In genomic region chr7:12244129-12244528, GRCh38 we compare ENCODE assay signal across 7 cellular contexts. TPM values are rescaled to one million over a fixed set of nuclear protein-coding genes. Genes with fewer than 3 reads are reported as not detected.
DNase-seq lines count a peak whose midpoint lies in the region; ATAC-seq and TF ChIP-seq lines count a peak whose summit lies in the region.

No MANE protein-coding gene starts in this region.

- in situ Hi-C loops in GM13977 (cut with MboI; ENCODE audit: low pct_unique_long_range_greater_than_20kb, low sequenced_read_pairs, unreplicated experiment), result no loop called here

- H3K27ac Mint-ChIP-seq in chondrocyte (ENCODE audit: unreplicated experiment), result no peak overlapping the region

- no peak overlapping the region for H2AFZ ChIP-seq in trophoblast cell (ENCODE audit: insufficient read depth, low read length, poor library complexity)

- H3K9ac ChIP-seq in trophoblast cell (ENCODE audit: low read length), result no peak overlapping the region

- 100% methylated on average over 1 of the region's 3 CpGs for WGBS in trophoblast cell (ENCODE audit: extremely low coverage, insufficient coverage, insufficient read length)
- 79% methylated on average over 3 of the region's 3 CpGs for WGBS in esophagus muscularis mucosa

- H4K8ac ChIP-seq in trophoblast cell (ENCODE audit: low read depth, low read length), result no peak overlapping the region

- no peaks in the 10 kb centered on the region for H3K27me3 ChIP-seq in trophoblast cell (ENCODE audit: insufficient read depth, low read length)
- H3K27me3 ChIP-seq in esophagus muscularis mucosa, result no peaks in the 10 kb centered on the region

- H3K4me1 ChIP-seq in trophoblast cell (ENCODE audit: control insufficient read depth in 1 of 2, insufficient read depth in 2 of 2, low read length in 2 of 2) (no peaks in the 10 kb centered on the region), esophagus muscularis mucosa (no peaks in the 10 kb centered on the region)

- DNase-seq in GM13977 (ENCODE audit: low spot score) (no peak), NAMALWA (ENCODE audit: low spot score) (peak; percentile 16), chondrocyte (ENCODE audit: low spot score) (no peak), trophoblast cell (peak; percentile 17 to 54), esophagus muscularis mucosa (ENCODE audit: extremely low spot score) (no peak)

- H3K4me3 Mint-ChIP-seq in chondrocyte (ENCODE audit: unreplicated experiment), result no peak overlapping the region

- H4K12ac ChIP-seq in trophoblast cell (ENCODE audit: low read depth, low read length), result no peak overlapping the region

- H3K27ac ChIP-seq in trophoblast cell (ENCODE audit: low read depth, low read length), result no peak overlapping the region
- no peak overlapping the region for H3K27ac ChIP-seq in esophagus muscularis mucosa (replicated peaks in 1 of 4)

- H3K4me2 ChIP-seq in trophoblast cell (ENCODE audit: low read length), result no peak overlapping the region

- H3K18ac ChIP-seq in trophoblast cell (ENCODE audit: low read length), result no peak overlapping the region

- intact Hi-C loops in esophagus muscularis mucosa (cut with DNase I), result no loop called here

- no peaks in the 10 kb centered on the region for H3K9me3 ChIP-seq in trophoblast cell (ENCODE audit: insufficient read depth, low read depth, low read length)
- no peaks in the 10 kb centered on the region for H3K9me3 ChIP-seq in esophagus muscularis mucosa

- no peaks in the 10 kb centered on the region for H3K79me1 ChIP-seq in trophoblast cell (ENCODE audit: low read length)

- H3K36me3 ChIP-seq in trophoblast cell (ENCODE audit: control insufficient read depth in 1 of 2, insufficient read depth in 2 of 2, low read length in 2 of 2), result no peaks in the 10 kb centered on the region
- peaks cover 0 to 2% (median under 1%) of the 10 kb centered on the region in 4 donors for H3K36me3 ChIP-seq in esophagus muscularis mucosa

- H3K4ac ChIP-seq in trophoblast cell (ENCODE audit: low read depth, low read length), result no peak overlapping the region

- TF ChIP-seq POLR2A in esophagus muscularis mucosa (IDR thresholded peaks at IDR 0.05; ENCODE audit: low read depth), result no peak

- no peaks in the 10 kb centered on the region for H3K79me2 ChIP-seq in trophoblast cell (ENCODE audit: control insufficient read depth, insufficient read depth, low read length, poor library complexity)

- H2BK12ac ChIP-seq in trophoblast cell (ENCODE audit: low read length), result no peak overlapping the region

- no peak overlapping the region for H2AK5ac ChIP-seq in trophoblast cell (ENCODE audit: low read length)

- no peaks in the 10 kb centered on the region for H3K27me3 Mint-ChIP-seq in chondrocyte (ENCODE audit: low read depth)

- H3K9me3 Mint-ChIP-seq in chondrocyte (ENCODE audit: low read depth), result peaks cover 10% of the 10 kb centered on the region

- H3K36me3 Mint-ChIP-seq in chondrocyte (ENCODE audit: low read depth), result peaks cover 6% of the 10 kb centered on the region

- H2BK5ac ChIP-seq in trophoblast cell (ENCODE audit: low read depth, low read length, poor library complexity), result no peak overlapping the region

- H3K14ac ChIP-seq in trophoblast cell (ENCODE audit: low read length), result no peak overlapping the region

- H2BK120ac ChIP-seq in trophoblast cell (ENCODE audit: insufficient read depth, low read length, poor library complexity), result no peak overlapping the region

- no peak for ATAC-seq in HG03108 (IDR thresholded peaks at IDR 0.05; ENCODE audit: unreplicated experiment)
- ATAC-seq in GM19023 (IDR thresholded peaks at IDR 0.05; ENCODE audit: unreplicated experiment), result no peak

- no peak overlapping the region for H3K4me3 ChIP-seq in trophoblast cell (ENCODE audit: low read depth, low read length)
- no peak overlapping the region for H3K4me3 ChIP-seq in esophagus muscularis mucosa

- no peak for TF ChIP-seq EP300 in esophagus muscularis mucosa (IDR thresholded peaks at IDR 0.05)

- no peaks in the 10 kb centered on the region for H3K4me1 Mint-ChIP-seq in chondrocyte (ENCODE audit: low read depth)

- no peak overlapping the region for H4K91ac ChIP-seq in trophoblast cell (ENCODE audit: low read depth, low read length)

- no peak overlapping the region for H3K23ac ChIP-seq in trophoblast cell (ENCODE audit: low read length)

- TF ChIP-seq CTCF in GM13977 (IDR thresholded peaks at IDR 0.05; ENCODE audit: extremely low read depth, insufficient read depth, missing control alignments), result peak; percentile 8
- peak; percentile 50 for TF ChIP-seq CTCF in chondrocyte (IDR thresholded peaks at IDR 0.05)
- TF ChIP-seq CTCF in esophagus muscularis mucosa (IDR thresholded peaks at IDR 0.05), result peak in 1 of 3 experiments; percentile 15

RNA-seq across cellular contexts. Expression of gene TMEM106B, which starts 33.0 kb away (rescaled TPM):
- total RNA-seq in chondrocyte (45.5 to 56.7 TPM (median 47.8 TPM) in 3 replicates), esophagus muscularis mucosa (10 to 100 TPM; 39.3 to 49.8 (median 44.1) TPM)
- 29.1 and 30.6 TPM in 2 replicates for polyA plus RNA-seq in trophoblast cell (2013)

Comparison
In these comparisons a context has a peak if more than half of its experiments do, and no peak if none do; other contexts are left out.
1. DNase-seq: peak in NAMALWA (single experiment) and trophoblast cell (2 of 2); none in GM13977 (single experiment), chondrocyte (single experiment) and esophagus muscularis mucosa (single experiment).